Comparison of ENCODE assay signal across 11 cellular contexts in genomic region chr1:234718509-234719453, GRCh38.
DNase-seq lines count a peak whose midpoint lies in the region; ATAC-seq and TF ChIP-seq lines count a peak whose summit lies in the region.
"Had no signal": no experiment of that assay in that cellular context is flagged by ENCODE, and none has a peak within 500 bp of the region (broad histone marks: within the 10 kb centered on the region; RNA-seq: fewer than 3 reads in every experiment).

No MANE protein-coding gene starts in this region.

- H3K27ac ChIP-seq in HEK293 (ENCODE audit: extremely low read depth, low read depth, low read length) (no peak overlapping the region), cingulate gyrus (ENCODE audit: low read depth, low read length) (peak overlapping the region; percentile 25), muscle layer of colon (ENCODE audit: low read depth, low read length) (peak overlapping the region; percentile 57)

- no peaks in the 10 kb centered on the region for H3K27me3 ChIP-seq in muscle layer of colon (ENCODE audit: control insufficient read depth in 1 of 2, insufficient read depth in 2 of 2, low read length in 2 of 2)

- H3K9me3 ChIP-seq in HEK293 (ENCODE audit: control insufficient read depth, insufficient read depth, low read depth, low read length) (no peaks in the 10 kb centered on the region), muscle layer of colon (ENCODE audit: low read length) (no peaks in the 10 kb centered on the region)

- POLR2A ChIA-PET in HEK293 (lab: Yijun Ruan, JAX) = interaction anchor here (1.5 kb wide), 2 partner anchors 19 to 107 kb away, joined by 3 to 5 read pairs; no protein-coding TSS in a partner anchor

- H3K36me3 ChIP-seq in HEK293 (ENCODE audit: control insufficient read depth in 2 of 2, insufficient read depth in 1 of 2, low read length in 2 of 2) (no peaks in the 10 kb centered on the region), muscle layer of colon (ENCODE audit: insufficient read depth, low read length) (no peaks in the 10 kb centered on the region)

- no peak for TF ChIP-seq CTCF in HEK293 (tag by site-specific recombination; IDR thresholded peaks at IDR 0.05)

- DNase-seq in superior temporal gyrus (ENCODE audit: extremely low spot score) (peak; percentile 42), NCI-H2029 (lab: John Stamatoyannopoulos, UW) (no peak), DMS53 (lab: John Stamatoyannopoulos, UW) (no peak), NCI-H1092 treated with DMSO at 0.1 percent for 48 hours (lab: John Stamatoyannopoulos, UW) (no peak)
- DNase-seq: activated naive CD4-positive, alpha-beta T cell; HCEC 1CT; naive thymus-derived CD8-positive, alpha-beta T cell had no signal

- H3K4me1 ChIP-seq in HEK293 (ENCODE audit: control insufficient read depth, insufficient read depth, low read length) (peaks cover 25% of the 10 kb centered on the region), muscle layer of colon (ENCODE audit: insufficient read depth, low read length) (peaks cover 86% of the 10 kb centered on the region)

- CTCF ChIA-PET in HEK293 (lab: Yijun Ruan, JAX) = interaction anchor here (0.6 to 2.0 kb wide), 6 partner anchors 10 to 540 kb away, joined by 3 to 6 read pairs (median 6); no protein-coding TSS in a partner anchor

- no peak overlapping the region for H3K9ac ChIP-seq in muscle layer of colon (ENCODE audit: low read length)

- ATAC-seq in GM21423 (IDR thresholded peaks at IDR 0.05; ENCODE audit: unreplicated experiment) = no peak
- ATAC-seq: naive thymus-derived CD8-positive, alpha-beta T cell had no signal

- H3K4me3 ChIP-seq in HEK293 (ENCODE audit: low read depth, low read length) (no peak overlapping the region), muscle layer of colon (ENCODE audit: low read depth in 1 of 2, low read length in 2 of 2) (no peak overlapping the region)

TF ChIP-seq in HEK293, 187 proteins besides CTCF, POLR2A, EP300 and RAD21:
- TF ChIP-seq YY1 (tag by site-specific recombination; IDR thresholded peaks at IDR 0.05) (no peak), EGR2 (tag by site-specific recombination; IDR thresholded peaks at IDR 0.05; ENCODE audit: low read depth) (no peak), ZFHX2 (tag by site-specific recombination; conservative IDR thresholded peaks at IDR 0.05) (no peak), ZNF624 (tag by site-specific recombination; IDR thresholded peaks at IDR 0.05) (0 out of 2 replicates have a peak, but pooled peaks have one; percentile 7), OSR2 (tag by site-specific recombination; IDR thresholded peaks at IDR 0.05) (0 out of 2 replicates have a peak, but pooled peaks have one; percentile 3), ZNF449 (tag by site-specific recombination; IDR thresholded peaks at IDR 0.05) (no peak), SCRT2 (tag by site-specific recombination; IDR thresholded peaks at IDR 0.05) (no peak), PRDM10 (tag by site-specific recombination; IDR thresholded peaks at IDR 0.05) (0 out of 2 replicates have a peak, but pooled peaks have one; percentile 25), ZNF596 (tag by site-specific recombination; IDR thresholded peaks at IDR 0.05) (no peak), ZBTB1 (tag by site-specific recombination; IDR thresholded peaks at IDR 0.05) (no peak), ZNF398 (tag by site-specific recombination; IDR thresholded peaks at IDR 0.05) (no peak), KLF9 (tag by site-specific recombination; IDR thresholded peaks at IDR 0.05; ENCODE audit: low read depth) (no peak), ZNF114 (tag by site-specific recombination; IDR thresholded peaks at IDR 0.05) (no peak), ZNF701 (tag by site-specific recombination; IDR thresholded peaks at IDR 0.05) (no peak), ZNF354C (tag by site-specific recombination; IDR thresholded peaks at IDR 0.05; ENCODE audit: borderline replicate concordance, low read depth) (no peak), ZNF560 (tag by site-specific recombination; IDR thresholded peaks at IDR 0.05; ENCODE audit: borderline replicate concordance) (no peak), ZEB2 (tag by site-specific recombination; IDR thresholded peaks at IDR 0.05) (no peak), ZNF157 (tag by site-specific recombination; IDR thresholded peaks at IDR 0.05) (no peak)
TF ChIP-seq in HEK293: peak in this region for 3.
